16 cellular contexts compared by ENCODE assay signal in the genomic region with DNA sequence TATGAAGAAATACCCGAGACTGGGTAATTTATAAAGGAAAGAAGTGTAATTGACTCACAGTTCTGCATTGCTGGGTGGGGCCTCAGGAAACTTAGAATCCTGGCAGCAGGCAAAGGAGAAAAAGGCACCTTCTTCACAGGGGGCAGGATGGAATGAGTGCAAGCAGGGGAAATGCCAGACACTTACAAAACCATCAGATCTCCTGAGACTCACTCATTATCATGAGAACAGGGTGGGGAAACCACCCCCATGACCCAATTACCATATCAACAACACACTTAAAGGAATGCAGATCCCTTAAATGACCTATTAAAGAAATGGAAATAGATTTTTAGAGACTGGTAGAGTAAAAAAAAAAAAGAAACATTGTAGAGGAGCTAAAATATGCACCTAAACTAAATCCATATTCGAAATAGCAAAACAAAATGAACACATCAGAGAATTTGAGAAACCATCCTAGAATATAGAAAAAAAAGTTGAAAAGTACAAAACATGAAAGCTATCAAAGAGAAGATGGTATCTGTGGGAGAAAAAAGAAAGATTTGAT.
DNase-seq lines count a peak whose midpoint lies in the region; ATAC-seq and TF ChIP-seq lines count a peak whose summit lies in the region.
"Had no signal": no experiment of that assay in that cellular context is flagged by ENCODE, and none has a peak within 500 bp of the region (broad histone marks: within the 10 kb centered on the region; RNA-seq: fewer than 3 reads in every experiment).

No MANE protein-coding gene starts in this region.

- H3K9ac ChIP-seq in HUES6 (ENCODE audit: low read length) = peak overlapping the region; percentile 62
- H3K9ac ChIP-seq in mammary epithelial cell (ENCODE audit: insufficient read depth, low read length) = no peak overlapping the region

- 42% methylated on average over 2 of the region's 2 CpGs for WGBS in mammary epithelial cell (ENCODE audit: low coverage, missing lambda C conversion rate)
- WGBS in iPS DF 6.9 (ENCODE audit: insufficient coverage, insufficient read length) = no CpG with 5 or more reads among the region's 2 CpGs

- H3K27ac ChIP-seq in HUES6 (ENCODE audit: low read depth, low read length) (peak overlapping the region; percentile 96), mammary epithelial cell (ENCODE audit: insufficient read depth, low read depth, low read length) (no peak overlapping the region), iPS DF 6.9 (ENCODE audit: low read length) (no peak overlapping the region)
- H3K27ac ChIP-seq: C4-2B, Peyer's patch had no signal

- no peak overlapping the region for H3K4me3 Mint-ChIP-seq in activated naive CD4-positive, alpha-beta T cell treated with anti-CD3 and anti-CD28 coated beads, Interleukin-2, amount 10 ng/mL, durations not matched to agents 7 days and 5 days

- DNase-seq in ELF-1 (ENCODE audit: low read depth, low spot score) (peak; percentile 52), mammary epithelial cell (peak; percentile 7), iPS DF 6.9 (ENCODE audit: low read depth, low spot score) (peak; percentile 71), NCI-H187 treated with DMSO at 0.1 percent for 48 hours (lab: John Stamatoyannopoulos, UW) (no peak), GM10266 (ENCODE audit: extremely low spot score) (no peak)
- DNase-seq in activated naive CD4-positive, alpha-beta T cell treated with anti-CD3 and anti-CD28 coated beads, Interleukin-2, amount 10 ng/mL, durations not matched to agents 7 days and 5 days = no peak
- DNase-seq: DMS 273 treated with DMSO at 0.1 percent for 48 hours, NCI-H1436, NCI-H2029 treated with DMSO at 0.1 percent for 48 hours, NCI-H510A treated with DMSO at 0.1 percent for 48 hours, Peyer's patch, Right ventricle myocardium superior had no signal

- no peaks in the 10 kb centered on the region for H3K79me2 ChIP-seq in mammary epithelial cell (ENCODE audit: insufficient read depth, low read length)

- H3K4me1 Mint-ChIP-seq in activated naive CD4-positive, alpha-beta T cell treated with anti-CD3 and anti-CD28 coated beads, Interleukin-2, amount 10 ng/mL, durations not matched to agents 7 days and 5 days = no peaks in the 10 kb centered on the region

- intact Hi-C loops in mammary epithelial cell (cut with micrococcal nuclease) = no loop called here

- no peak overlapping the region for H3K27ac Mint-ChIP-seq in activated naive CD4-positive, alpha-beta T cell treated with anti-CD3 and anti-CD28 coated beads, Interleukin-2, amount 10 ng/mL, durations not matched to agents 7 days and 5 days

- no peak overlapping the region for H3K4me2 ChIP-seq in mammary epithelial cell (ENCODE audit: insufficient read depth, low read depth, low read length)

- H4K20me1 ChIP-seq in mammary epithelial cell (ENCODE audit: insufficient read depth, low read length) = no peaks in the 10 kb centered on the region

- TF ChIP-seq CTCF in mammary epithelial cell (conservative IDR thresholded peaks at IDR 0.05 in 1 of 2, IDR thresholded peaks at IDR 0.05 in 1 of 2; ENCODE audit: extremely low read depth in 1 of 2, insufficient read depth in 1 of 2, low read depth in 1 of 2, low read length in 2 of 2) (no peak), GM10266 (IDR thresholded peaks at IDR 0.05; ENCODE audit: control insufficient read depth, insufficient read depth, low read depth, missing control alignments) (no peak)

- H3K9me3 ChIP-seq in HUES6 (ENCODE audit: control insufficient read depth, insufficient read depth, low read depth, low read length) = peaks cover 18% of the 10 kb centered on the region
- no peaks in the 10 kb centered on the region for H3K9me3 ChIP-seq in mammary epithelial cell (replicated peaks; ENCODE audit: insufficient read depth, low read length)
- H3K9me3 ChIP-seq in iPS DF 6.9 (ENCODE audit: control insufficient read depth, insufficient read depth, low read length) = no peaks in the 10 kb centered on the region
- H3K9me3 ChIP-seq: Peyer's patch had no signal

- H3K27me3 ChIP-seq in HUES6 (ENCODE audit: control insufficient read depth, insufficient read depth, low read length) = no peaks in the 10 kb centered on the region
- no peaks in the 10 kb centered on the region for H3K27me3 ChIP-seq in mammary epithelial cell (ENCODE audit: insufficient read depth, low read length)
- no peaks in the 10 kb centered on the region for H3K27me3 ChIP-seq in iPS DF 6.9 (ENCODE audit: control insufficient read depth, insufficient read depth, low read length)
- H3K27me3 ChIP-seq: Peyer's patch had no signal

- no peak for ATAC-seq in HG02763 (IDR thresholded peaks at IDR 0.05; ENCODE audit: unreplicated experiment)
- ATAC-seq: K562 had no signal

- no peak overlapping the region for H2AFZ ChIP-seq in mammary epithelial cell (ENCODE audit: low read depth, low read length)

- H3K4me1 ChIP-seq in HUES6 (ENCODE audit: control insufficient read depth, insufficient read depth, low read length) = peaks cover 15% of the 10 kb centered on the region
- no peaks in the 10 kb centered on the region for H3K4me1 ChIP-seq in mammary epithelial cell (ENCODE audit: insufficient read depth, low read length)
- no peaks in the 10 kb centered on the region; the same call in 1 of the 2 replicates for H3K4me1 ChIP-seq in iPS DF 6.9 (ENCODE audit: control insufficient read depth, insufficient read depth, low read length)
- H3K4me1 ChIP-seq: Peyer's patch had no signal

- no peaks in the 10 kb centered on the region for H3K27me3 Mint-ChIP-seq in activated naive CD4-positive, alpha-beta T cell treated with anti-CD3 and anti-CD28 coated beads, Interleukin-2, amount 10 ng/mL, durations not matched to agents 7 days and 5 days

- dilution Hi-C loops in mammary epithelial cell (cut with HindIII; ENCODE audit: low sequenced_read_pairs) = no loop called here

- H3K4me3 ChIP-seq in HUES6 (ENCODE audit: low read depth, low read length) (0 out of 2 replicates have a peak overlapping the region, but pooled peaks have one; percentile 18), mammary epithelial cell (replicated peaks in 1 of 3; ENCODE audit: insufficient read depth in 1 of 3, low read depth in 2 of 3, low read length in 3 of 3) (no peak overlapping the region), iPS DF 6.9 (ENCODE audit: low read length) (no peak overlapping the region)
- H3K4me3 ChIP-seq: K562, Peyer's patch had no signal

- H3K36me3 ChIP-seq in HUES6 (ENCODE audit: control insufficient read depth, insufficient read depth, low read length) = peaks cover 4% of the 10 kb centered on the region; the same call in 1 of the 2 replicates
- no peaks in the 10 kb centered on the region for H3K36me3 ChIP-seq in mammary epithelial cell (ENCODE audit: insufficient read depth, low read length)
- H3K36me3 ChIP-seq in iPS DF 6.9 (ENCODE audit: control insufficient read depth, insufficient read depth, low read length) = no peaks in the 10 kb centered on the region
- H3K36me3 ChIP-seq: Peyer's patch had no signal

- BruUV-seq in mammary epithelial cell (replicated peaks; lab: Mats Ljungman, UMichigan) = no TSS peak

- no peaks in the 10 kb centered on the region for H3K36me3 Mint-ChIP-seq in activated naive CD4-positive, alpha-beta T cell treated with anti-CD3 and anti-CD28 coated beads, Interleukin-2, amount 10 ng/mL, durations not matched to agents 7 days and 5 days

- in situ Hi-C loops in mammary epithelial cell (cut with MboI; ENCODE audit: low sequenced_read_pairs in 2 of 2) = no loop called here

- no peaks in the 10 kb centered on the region for H3K9me3 Mint-ChIP-seq in activated naive CD4-positive, alpha-beta T cell treated with anti-CD3 and anti-CD28 coated beads, Interleukin-2, amount 10 ng/mL, durations not matched to agents 7 days and 5 days

- CTCF ChIA-PET in mammary epithelial cell (lab: Charles Lee; ENCODE audit: low non-redundant PET) = no interaction called here
- CTCF ChIA-PET in activated naive CD4-positive, alpha-beta T cell treated with anti-CD3 and anti-CD28 coated beads, Interleukin-2, amount 10 ng/mL, durations not matched to agents 7 days and 5 days (lab: Charles Lee) = no interaction called here

Comparison
In these comparisons a context has a peak if more than half of its experiments do, and no peak if none do; other contexts are left out.
1. DNase-seq: peak in ELF-1 (single experiment), mammary epithelial cell (single experiment) and iPS DF 6.9 (single experiment); none in activated naive CD4-positive, alpha-beta T cell treated with anti-CD3 and anti-CD28 coated beads, Interleukin-2, amount 10 ng/mL, durations not matched to agents 7 days and 5 days (single experiment), NCI-H187 treated with DMSO at 0.1 percent for 48 hours (single experiment) and GM10266 (single experiment).